ENCODE assay signal across 12 cellular contexts in the genomic region with DNA sequence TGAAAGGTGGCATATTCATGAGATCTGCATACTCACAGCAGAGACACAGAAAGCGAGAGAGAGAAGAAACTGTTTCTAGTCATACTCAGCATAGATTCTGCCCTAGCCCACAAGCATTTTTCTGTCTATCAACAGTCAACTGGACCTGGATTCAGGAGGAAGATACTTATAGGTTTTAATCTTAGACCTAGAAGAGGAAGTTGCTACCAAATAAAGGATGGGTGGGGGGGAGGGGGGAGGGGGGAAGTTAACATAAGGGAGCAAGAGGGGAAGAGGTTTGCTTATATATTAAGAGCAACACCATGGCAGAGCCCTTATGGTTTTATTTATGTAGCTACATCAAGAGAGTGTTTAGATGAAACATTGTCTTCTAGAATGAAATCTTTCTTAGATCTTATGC.
"Had no signal": no experiment of that assay in that cellular context is flagged by ENCODE, and none has a peak within 500 bp of the region (broad histone marks: within the 10 kb centered on the region; RNA-seq: fewer than 3 reads in every experiment).

No MANE protein-coding gene starts in this region.

- H3K27me3 ChIP-seq: esophagus squamous epithelium, stomach had no signal

- H3K9me3 ChIP-seq: esophagus squamous epithelium, stomach had no signal

- H3K4me3 ChIP-seq: esophagus squamous epithelium, stomach had no signal

- ATAC-seq: activated CD8-positive, alpha-beta T cell treated with anti-CD3 and anti-CD28 coated beads, Interleukin-2, amount 10 ng/mL, durations not matched to agents 7 days and 5 days had no signal

- FAIRE-seq: astrocyte, islet of Langerhans had no signal

- H3K36me3 ChIP-seq: esophagus squamous epithelium, stomach, WERI-Rb-1 had no signal

- DNase-seq: activated CD4-positive, alpha-beta T cell treated with anti-CD3 and anti-CD28 coated beads for 48 hours; activated CD8-positive, alpha-beta memory T cell treated with anti-CD3 and anti-CD28 coated beads, Interleukin-2, amount 50 U/mL, for 48 hours; activated CD8-positive, alpha-beta T cell treated with anti-CD3 and anti-CD28 coated beads, Interleukin-2, amount 10 ng/mL, durations not matched to agents 7 days and 5 days; activated naive CD4-positive, alpha-beta T cell treated with Interleukin-2 at 50 U/mL for 16 hours; esophagus squamous epithelium; foreskin fibroblast; head of caudate nucleus; stimulated activated CD4-positive, alpha-beta T cell treated with anti-CD3 and anti-CD28 coated beads, Interleukin-4, amount 100 ng/mL, for 24 hours; stomach; WERI-Rb-1 had no signal

- H3K4me3 Mint-ChIP-seq: activated CD8-positive, alpha-beta T cell treated with anti-CD3 and anti-CD28 coated beads, Interleukin-2, amount 10 ng/mL, durations not matched to agents 7 days and 5 days had no signal

- H3K27ac ChIP-seq: esophagus squamous epithelium, stomach, WERI-Rb-1 had no signal

- H3K27ac Mint-ChIP-seq: activated CD8-positive, alpha-beta T cell treated with anti-CD3 and anti-CD28 coated beads, Interleukin-2, amount 10 ng/mL, durations not matched to agents 7 days and 5 days had no signal

- H3K4me1 ChIP-seq: esophagus squamous epithelium, stomach had no signal
